8 cellular contexts compared by ENCODE assay signal in genomic region chr1:150366416-150367296, GRCh38. TPM values are rescaled to one million over a fixed set of nuclear protein-coding genes. Genes with fewer than 3 reads are reported as not detected.
DNase-seq lines count a peak whose midpoint lies in the region; FAIRE-seq and TF ChIP-seq lines count a peak whose summit lies in the region.

No MANE protein-coding gene starts in this region.

- no peaks in the 10 kb centered on the region for H3K9me3 ChIP-seq in mucosa of rectum (ENCODE audit: control insufficient read depth in 2 of 2, low read length in 2 of 2)

- H3K36me3 ChIP-seq in mucosa of rectum (ENCODE audit: control insufficient read depth in 2 of 2, insufficient read depth in 2 of 2, low read length in 2 of 2), result no peaks in the 10 kb centered on the region

- H3K27me3 ChIP-seq in mucosa of rectum (ENCODE audit: control insufficient read depth in 2 of 2, insufficient read depth in 2 of 2, low read length in 2 of 2), result no peaks in the 10 kb centered on the region

- H3K4me1 ChIP-seq in mucosa of rectum (ENCODE audit: control insufficient read depth in 2 of 2, insufficient read depth in 2 of 2, low read length in 2 of 2), result peaks cover 2 to 20% of the 10 kb centered on the region in 2 donors

- H3K4me3 ChIP-seq in cardiac fibroblast (replicated peaks in 1 of 2; ENCODE audit: low read depth in 2 of 2, low read length in 2 of 2) (peak overlapping the region; percentile 71 to 75), mucosa of rectum (ENCODE audit: low read length in 2 of 2) (peak overlapping the region; percentile 94 to 97)

- peak; percentile 55 for FAIRE-seq in D721Med (lab: Jason Lieb, UNC)

- H3K9ac ChIP-seq in mucosa of rectum (ENCODE audit: low read depth in 1 of 2, low read length in 2 of 2), result peak overlapping the region in 1 of 2 donors; percentile 86

- no peak for TF ChIP-seq CTCF in D721Med (IDR thresholded peaks at IDR 0.05; ENCODE audit: insufficient read depth, missing control alignments)
- no peak for TF ChIP-seq CTCF in cardiac fibroblast (IDR thresholded peaks at IDR 0.05; ENCODE audit: low read depth, low read length)

- DNase-seq in D721Med (ENCODE audit: insufficient read length, low spot score), result no peak
- peak; percentile 30 for DNase-seq in M059J (ENCODE audit: low read depth)
- DNase-seq in cardiac fibroblast (ENCODE audit: low read depth in 2 of 2), result peak in 1 of 2 donors; percentile 56
- no peak for DNase-seq in H4 (ENCODE audit: low spot score)
- DNase-seq in DMS153 treated with DMSO at 0.1 percent for 48 hours (lab: John Stamatoyannopoulos, UW; ENCODE audit: unreplicated experiment), result no peak
- DNase-seq in stimulated activated CD4-positive, alpha-beta T cell treated with anti-CD3 and anti-CD28 coated beads, Interleukin-12 subunit alpha, Interleukin-12 subunit beta, amount 100 ng/mL, for 4 hours, result no peak
- no peak for DNase-seq in caudate nucleus (lab: John Stamatoyannopoulos, UW)

- H3K27ac ChIP-seq in mucosa of rectum (ENCODE audit: low read depth in 2 of 2, low read length in 2 of 2) (no peak overlapping the region), caudate nucleus (ENCODE audit: low read depth, low read length) (no peak overlapping the region)

RNA-seq across cellular contexts. Expression of gene RPRD2, which starts 2.7 kb away (rescaled TPM):
- total RNA-seq in M059J (2014; rRNA removed; shearing (Covaris generic)), result 11.9 and 20.3 TPM in 2 replicates
- 9.3 and 10.2 TPM in 2 replicates for total RNA-seq in H4 (2014; rRNA removed; shearing (Covaris generic))

RNA-seq across cellular contexts. Expression of gene PRPF3, which starts 45.3 kb away (rescaled TPM):
- 43.2 and 58.5 TPM in 2 replicates for total RNA-seq in M059J (2014; rRNA removed; shearing (Covaris generic))
- total RNA-seq in H4 (2014; rRNA removed; shearing (Covaris generic)), result 29.2 and 32.3 TPM in 2 replicates
